13 cellular contexts compared by ENCODE assay signal in the genomic region with DNA sequence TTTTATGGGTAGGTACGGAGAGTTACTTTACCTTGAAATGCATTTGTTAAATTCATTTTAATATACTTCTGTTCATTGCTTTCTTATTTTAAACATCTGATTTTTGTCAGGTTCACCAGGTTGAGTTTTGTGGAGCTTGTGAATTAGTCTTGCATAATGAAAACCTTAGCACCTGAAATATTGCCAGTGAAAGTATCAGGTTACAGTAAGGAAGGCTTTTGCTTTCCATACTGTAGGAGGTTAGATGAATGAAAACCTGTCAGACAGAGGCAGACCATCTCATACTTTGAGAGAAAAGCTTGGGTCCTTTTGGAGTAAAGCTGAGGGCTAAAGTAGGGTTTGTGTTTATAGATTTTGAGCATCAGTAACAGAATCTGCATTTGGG. TPM values are rescaled to one million over a fixed set of nuclear protein-coding genes. Genes with fewer than 3 reads are reported as not detected.
DNase-seq lines count a peak whose midpoint lies in the region; ATAC-seq and TF ChIP-seq lines count a peak whose summit lies in the region.
"Had no signal": no experiment of that assay in that cellular context is flagged by ENCODE, and none has a peak within 500 bp of the region (broad histone marks: within the 10 kb centered on the region; RNA-seq: fewer than 3 reads in every experiment).

No MANE protein-coding gene starts in this region.

- DNase-seq in NCI-H2029 treated with DMSO at 0.1 percent for 48 hours (lab: John Stamatoyannopoulos, UW) (peak; percentile 47), NCI-H2029 (lab: John Stamatoyannopoulos, UW) (no peak), psoas muscle (no peak), cortex of kidney (lab: John Stamatoyannopoulos, UW) (no peak), NCI-H146 (lab: John Stamatoyannopoulos, UW) (no peak), 8988T (no peak)
- DNase-seq: activated CD4-positive, alpha-beta T cell treated with anti-CD3 and anti-CD28 coated beads for 48 hours; NCI-H1417 treated with DMSO at 0.1 percent for 48 hours; upper lobe of right lung had no signal

- no peaks in the 10 kb centered on the region for H3K9me3 ChIP-seq in OCI-LY1 (ENCODE audit: low read length)
- no peaks in the 10 kb centered on the region for H3K9me3 ChIP-seq in psoas muscle
- H3K9me3 ChIP-seq: A549, upper lobe of right lung had no signal

- intact Hi-C loops in psoas muscle (cut with DNase I): no loop called here

- H3K4me2 ChIP-seq in OCI-LY1 (ENCODE audit: low read length): peak overlapping the region; percentile 69
- H3K4me2 ChIP-seq: A549 had no signal

- H3K4me1 ChIP-seq in OCI-LY1 (ENCODE audit: insufficient read depth, low read length, severe bottlenecking): peaks cover 62% of the 10 kb centered on the region
- H3K4me1 ChIP-seq in psoas muscle: peaks cover 76% of the 10 kb centered on the region

- no peak for TF ChIP-seq CTCF in OCI-LY1 (IDR thresholded peaks at IDR 0.05; ENCODE audit: low read length)
- no peak for TF ChIP-seq CTCF in psoas muscle (IDR thresholded peaks at IDR 0.05)

- H3K4me3 ChIP-seq in OCI-LY1 (ENCODE audit: low read depth, low read length, poor library complexity, severe bottlenecking) (peak overlapping the region; percentile 56), psoas muscle (peak overlapping the region; percentile 8)
- H3K4me3 ChIP-seq: A549, upper lobe of right lung had no signal

- H3K36me3 ChIP-seq in OCI-LY1 (ENCODE audit: insufficient read depth, low read length) (peaks cover 49% of the 10 kb centered on the region), psoas muscle (ENCODE audit: insufficient read depth in 1 of 2, low read depth in 1 of 2) (peaks cover 3 to 45% of the 10 kb centered on the region in 2 donors)

- H3K79me2 ChIP-seq in OCI-LY1 (ENCODE audit: insufficient read depth, low read length): peaks cover 51% of the 10 kb centered on the region

- no peak overlapping the region for H2AFZ ChIP-seq in OCI-LY1 (ENCODE audit: low read length)

- peak overlapping the region; percentile 64 for H3K9ac ChIP-seq in OCI-LY1 (ENCODE audit: low read length)

- no peaks in the 10 kb centered on the region for H3K27me3 ChIP-seq in OCI-LY1 (ENCODE audit: insufficient read depth, low read length)
- no peaks in the 10 kb centered on the region for H3K27me3 ChIP-seq in psoas muscle (ENCODE audit: insufficient read depth in 3 of 3, low read length in 2 of 3)
- H3K27me3 ChIP-seq: upper lobe of right lung had no signal

- H4K20me1 ChIP-seq in OCI-LY1 (ENCODE audit: insufficient read depth, low read length): no peaks in the 10 kb centered on the region

- H3K9me2 ChIP-seq in OCI-LY1 (ENCODE audit: low read depth, low read length): no peaks in the 10 kb centered on the region

- peaks cover 10% of the 10 kb centered on the region; the same call in 1 of the 2 replicates for H3F3A ChIP-seq in OCI-LY1 (ENCODE audit: insufficient read depth, low read length)

- 23 to 43% (median 32%) methylated on average over 1 of the region's 1 CpG for WGBS in psoas muscle, 3 donors

- H3K27ac ChIP-seq in OCI-LY1 (ENCODE audit: low read depth, low read length, poor library complexity, severe bottlenecking) (peak overlapping the region; percentile 93), psoas muscle (peak overlapping the region; percentile 86)
- H3K27ac ChIP-seq: A549, upper lobe of right lung had no signal

- ATAC-seq in esophagus mucosa (peak; percentile 31), psoas muscle (peak in 3 of 4 donors; percentile 44 to 54 (median 48))
- ATAC-seq: A549, upper lobe of right lung had no signal

RNA-seq across cellular contexts. Expression of a gene that starts 34.7 kb away (rescaled TPM):
- total RNA-seq in esophagus mucosa (72.0 TPM), psoas muscle (100 to 1,000 TPM in 3 of 4 donors, 10 to 100 TPM in 1; 96.6 to 159 (median 124) TPM)
- polyA plus RNA-seq in psoas muscle: 10 to 100 TPM; 45.8 to 92.9 (median 80.3) TPM

RNA-seq across cellular contexts. Expression of a gene that starts 47.2 kb away (rescaled TPM):
- total RNA-seq in esophagus mucosa (9.2 TPM), psoas muscle (1 to 10 TPM in 1 of 4 donors, under 1 TPM in 3; 0.69 to 1.1 (median 0.96) TPM)
- under 1 TPM; 0.36 to 0.88 (median 0.37) TPM for polyA plus RNA-seq in psoas muscle
- total RNA-seq: H4 had no signal
